11 cellular contexts compared by ENCODE assay signal in genomic region chr2:53751728-53752127, GRCh38. TPM values are rescaled to one million over a fixed set of nuclear protein-coding genes. Genes with fewer than 3 reads are reported as not detected.
A peak's percentile ranks its signal among the peaks of the same experiment; 100 is the strongest.
DNase-seq lines count a peak whose midpoint lies in the region; ATAC-seq, FAIRE-seq and TF ChIP-seq lines count a peak whose summit lies in the region.
"Had no signal": no experiment of that assay in that cellular context is flagged by ENCODE, and none has a peak within 500 bp of the region (broad histone marks: within the 10 kb centered on the region; RNA-seq: fewer than 3 reads in every experiment).

No MANE protein-coding gene starts in this region.

- in situ Hi-C loops in GM12878 (cut with MboI) = no loop called here

- RAD21 ChIA-PET in GM12878 (lab: Charles Lee; ENCODE audit: unreplicated experiment) = no interaction called here

- H3K4me3 ChIP-seq in GM12878 = no peak overlapping the region
- no peak overlapping the region for H3K4me3 ChIP-seq in endodermal cell (ENCODE audit: low read length)
- H3K4me3 ChIP-seq: testis had no signal

- H3K27me3 ChIP-seq in GM12878 (replicated peaks in 1 of 2; ENCODE audit: control insufficient read depth in 2 of 2, insufficient read depth in 2 of 2, low read length in 1 of 2) = no peaks in the 10 kb centered on the region
- no peaks in the 10 kb centered on the region for H3K27me3 ChIP-seq in endodermal cell (ENCODE audit: control insufficient read depth, insufficient read depth, low read length, poor library complexity, severe bottlenecking)
- H3K27me3 ChIP-seq: testis had no signal

- BruUV-seq in GM12878 (replicated peaks; lab: Mats Ljungman, UMichigan) = no TSS peak

- no peak for TF ChIP-seq EP300 in GM12878 (IDR thresholded peaks at IDR 0.05; ENCODE audit: borderline replicate concordance in 1 of 2, control insufficient read depth in 1 of 2, low read depth in 2 of 2, low read length in 2 of 2)

- H3K27me3 Mint-ChIP-seq in endodermal cell (ENCODE audit: insufficient read depth) = no peaks in the 10 kb centered on the region

- peaks cover 2% of the 10 kb centered on the region for H3K9me3 Mint-ChIP-seq in endodermal cell

- SMC1A ChIA-PET in GM12878 (lab: Charles Lee; ENCODE audit: uncharacterized antibody, unreplicated experiment) = interaction anchor here (1.0 to 3.0 kb wide), 3 partner anchors 8 to 32 kb away, joined by 3 to 14 read pairs (median 5); partner anchors contain the start of gene CHAC2

- TF ChIP-seq POLR2A in GM12892 (IDR thresholded peaks at IDR 0.05; ENCODE audit: low read depth, low read length) = no peak
- TF ChIP-seq POLR2A in GM12878 (IDR thresholded peaks at IDR 0.05; ENCODE audit: low read depth, low read length) = no peak

- peak overlapping the region; percentile 59; the same call in 1 of the 2 replicates for H3K4me2 ChIP-seq in GM12878 (ENCODE audit: control insufficient read depth, insufficient read depth)

- H3K9ac ChIP-seq in GM12878 (ENCODE audit: control insufficient read depth, insufficient read depth, low read length) (no peak overlapping the region), endodermal cell (ENCODE audit: extremely low read depth, low read length, poor library complexity, severe bottlenecking) (no peak overlapping the region)
- H3K9ac ChIP-seq: parathyroid adenoma had no signal

- H3K27ac ChIP-seq in GM12878 (ENCODE audit: control insufficient read depth, insufficient read depth) = peak overlapping the region; percentile 54; the same call in 1 of the 2 replicates
- H3K27ac ChIP-seq in endodermal cell (ENCODE audit: low read depth, low read length) = no peak overlapping the region
- H3K27ac ChIP-seq: parathyroid adenoma, testis had no signal

- intact Hi-C loops in GM12878 (cut with micrococcal nuclease; ENCODE audit: unreplicated experiment) = no loop called here

- H3K4me1 ChIP-seq in GM12878 (ENCODE audit: control insufficient read depth, insufficient read depth, low read length) (peaks cover 22% of the 10 kb centered on the region; the same call in 1 of the 2 replicates), endodermal cell (ENCODE audit: control insufficient read depth, insufficient read depth, low read length) (no peaks in the 10 kb centered on the region)
- H3K4me1 ChIP-seq: parathyroid adenoma, testis had no signal

- DNase-seq in GM12892 (ENCODE audit: insufficient read length) = no peak
- no peak for DNase-seq in GM12878 (ENCODE audit: low read depth, low spot score)
- DNase-seq in endodermal cell = no peak
- no peak for DNase-seq in GM19238 (ENCODE audit: insufficient read length, low spot score)
- DNase-seq in HK-2 (ENCODE audit: unreplicated experiment) = no peak
- DNase-seq in NCI-H1417 treated with DMSO at 0.1 percent for 48 hours (lab: John Stamatoyannopoulos, UW) = no peak
- DNase-seq: NCI-H1436, testis had no signal

- no peak overlapping the region for H3K4me3 Mint-ChIP-seq in endodermal cell

- no peak overlapping the region for H2AFZ ChIP-seq in GM12878 (ENCODE audit: control insufficient read depth, low read depth, low read length)
- H2AFZ ChIP-seq: parathyroid adenoma had no signal

- 0% methylated on average over 1 of the region's 1 CpG for WGBS in GM12878 (ENCODE audit: insufficient coverage, insufficient replicate concordance, low lambda C conversion rate, missing lambda C conversion rate)
- 89% methylated on average over 1 of the region's 1 CpG; no CpG with 5 or more reads in 1 of the 2 experiments for WGBS in endodermal cell (ENCODE audit: insufficient coverage in 1 of 2, insufficient read length in 1 of 2), 2 experiments

- no peak overlapping the region for H3K27ac Mint-ChIP-seq in endodermal cell

- H3K9me3 ChIP-seq in GM12878 (replicated peaks; ENCODE audit: control insufficient read depth, insufficient read depth, low read length) (no peaks in the 10 kb centered on the region), endodermal cell (ENCODE audit: control insufficient read depth, low read length) (no peaks in the 10 kb centered on the region)
- H3K9me3 ChIP-seq: testis had no signal

- POLR2A ChIA-PET in GM12878 (lab: Charles Lee) = interaction anchor here (0.8 kb wide), 1 partner anchor 16 kb away, joined by 3 read pairs; the partner anchor contains the start of gene CHAC2

- FAIRE-seq in GM12892 (lab: Jason Lieb, UNC) (peak; percentile 79), GM12878 (lab: Jason Lieb, UNC) (no peak)

- H4K20me1 ChIP-seq in GM12878 (ENCODE audit: control insufficient read depth, insufficient read depth) = no peaks in the 10 kb centered on the region

- H3K79me2 ChIP-seq in GM12878 (ENCODE audit: control insufficient read depth, insufficient read depth, low read length) = no peaks in the 10 kb centered on the region; the same call in 1 of the 2 replicates
- H3K79me2 ChIP-seq: parathyroid adenoma had no signal

- CTCF ChIA-PET in GM12878 (lab: Yijun Ruan, JAX) = interaction anchor here (1.2 kb wide), 1 partner anchor 10 kb away, joined by 4 read pairs; no protein-coding TSS in a partner anchor

- peak; percentile 85 for ATAC-seq in GM21381 (IDR thresholded peaks at IDR 0.05; ENCODE audit: unreplicated experiment)
- peak; percentile 90 for ATAC-seq in HG03175 (IDR thresholded peaks at IDR 0.05; ENCODE audit: unreplicated experiment)
- ATAC-seq in GM12878 = peak; percentile 94

- TF ChIP-seq RAD21 in GM12878 (IDR thresholded peaks at IDR 0.05; ENCODE audit: insufficient read depth, low read depth, low read length) = no peak

- H3K36me3 Mint-ChIP-seq in endodermal cell (ENCODE audit: low read depth) = peaks cover 35% of the 10 kb centered on the region

- TF ChIP-seq CTCF in GM12878 (IDR thresholded peaks at IDR 0.05 in 2 of 3, conservative IDR thresholded peaks at IDR 0.05 in 1 of 3; ENCODE audit: control insufficient read depth in 2 of 3, extremely low read depth in 1 of 3, insufficient read depth in 1 of 3, low read depth in 3 of 3, low read length in 3 of 3) (no peak), endodermal cell (conservative IDR thresholded peaks at IDR 0.05) (no peak)

- peaks cover 0 to 7% of the 10 kb centered on the region in 2 experiments; a peak in 1 of 4 replicates for H3K36me3 ChIP-seq in GM12878 (ENCODE audit: control insufficient read depth in 2 of 2, insufficient read depth in 2 of 2, low read length in 1 of 2)
- peaks cover 23% of the 10 kb centered on the region for H3K36me3 ChIP-seq in endodermal cell (ENCODE audit: control insufficient read depth, insufficient read depth, low read length)

- H3K4me1 Mint-ChIP-seq in endodermal cell = no peaks in the 10 kb centered on the region

RNA-seq across cellular contexts. Expression of gene CHAC2, which starts 15.9 kb away (rescaled TPM):
- 14.4 TPM for polyA plus RNA-seq in GM12892 (2012; ENCODE audit: missing spikeins)
- total RNA-seq in GM12878 (2013; cell fraction: nucleolus; rRNA removed) = 1.0 and 1.5 TPM in 2 replicates
- total RNA-seq in GM12878 (2014; rRNA removed) (13.5 and 16.5 TPM in 2 replicates), GM12878 (2014; rRNA removed; fragmentation: Illumina TruSeq; extraction: Trizol) (25.8 TPM in 2 replicates), GM12878 (2021) (14.1 and 16.0 TPM in 2 replicates), endodermal cell (1 to 10 TPM; 3.6 to 4.8 TPM)
- 5.6 TPM for polyA plus RNA-seq in GM12878 (2011; ENCODE audit: low read depth)
- polyA plus RNA-seq in GM12878 (2011; rRNA removed) (11.0 and 17.6 TPM in 2 replicates), GM12878 (2014; fragmentation: Illumina TruSeq; extraction: Trizol) (23.9 and 24.1 TPM in 2 replicates), GM12878 (2014; fragmentation: Nextera tagmentation; extraction: Ambion mirVana) (10 to 100 TPM; 37.8 to 50.8 TPM), GM12878 (2014; rRNA removed) (14.4 and 14.5 TPM in 2 replicates), GM12878 (2016; fragmentation: Nextera tagmentation; extraction: Ambion mirVana) (10 to 100 TPM; 60.2 to 67.6 TPM)
- polyA plus RNA-seq in GM12878 (2011; cell fraction: cytosol; rRNA removed) = 4.2 and 5.0 TPM in 2 replicates
- polyA plus RNA-seq in GM12878 (2011; cell fraction: nucleus; rRNA removed) = 2.5 and 2.9 TPM in 2 replicates
- polyA plus RNA-seq in GM12878 (2012) = 6.6 and 8.4 TPM in 2 replicates
- polyA minus RNA-seq in GM12878 (2011; rRNA and poly(A)+ RNA removed) = 1.6 TPM in 2 replicates
- 1.9 and 4.0 TPM in 2 replicates for polyA minus RNA-seq in GM12878 (2011; cell fraction: cytosol; rRNA and poly(A)+ RNA removed)
- 1.2 and 1.4 TPM in 2 replicates for polyA minus RNA-seq in GM12878 (2011; cell fraction: nucleus; rRNA and poly(A)+ RNA removed)
- 8.2 TPM for polyA plus RNA-seq in endodermal cell (2013, experiment 1 of 2)
- 8.8 TPM for polyA plus RNA-seq in endodermal cell (2013, experiment 2 of 2)

RNA-seq across cellular contexts. Expression of gene ASB3, which starts 35.0 kb away (rescaled TPM):
- 14.0 TPM for polyA plus RNA-seq in GM12892 (2012; ENCODE audit: missing spikeins)
- 64.9 and 68.6 TPM in 2 replicates for total RNA-seq in GM12878 (2013; cell fraction: nucleolus; rRNA removed)
- 21.9 and 24.8 TPM in 2 replicates for total RNA-seq in GM12878 (2014; rRNA removed)
- 22.3 and 23.3 TPM in 2 replicates for total RNA-seq in GM12878 (2014; rRNA removed; fragmentation: Illumina TruSeq; extraction: Trizol)
- total RNA-seq in GM12878 (2021) = 16.4 and 19.1 TPM in 2 replicates
- 10.3 TPM for polyA plus RNA-seq in GM12878 (2011; ENCODE audit: low read depth)
- polyA plus RNA-seq in GM12878 (2011; rRNA removed) = 30.9 and 39.6 TPM in 2 replicates
- polyA plus RNA-seq in GM12878 (2011; cell fraction: cytosol; rRNA removed) = 14.9 and 21.4 TPM in 2 replicates
- polyA plus RNA-seq in GM12878 (2011; cell fraction: nucleus; rRNA removed) = 31.7 and 38.6 TPM in 2 replicates
- polyA plus RNA-seq in GM12878 (2012) = 10.5 and 14.3 TPM in 2 replicates
- 17.1 and 22.3 TPM in 2 replicates for polyA plus RNA-seq in GM12878 (2014; fragmentation: Illumina TruSeq; extraction: Trizol)
- polyA plus RNA-seq in GM12878 (2014; fragmentation: Nextera tagmentation; extraction: Ambion mirVana) = 10 to 100 TPM; 19.9 to 25.6 TPM
- polyA plus RNA-seq in GM12878 (2014; rRNA removed) = 13.4 and 18.5 TPM in 2 replicates
- polyA plus RNA-seq in GM12878 (2016; fragmentation: Nextera tagmentation; extraction: Ambion mirVana) = 10 to 100 TPM; 29.3 to 30.2 TPM
- polyA minus RNA-seq in GM12878 (2011; rRNA and poly(A)+ RNA removed) = 35.2 and 37.8 TPM in 2 replicates
- polyA minus RNA-seq in GM12878 (2011; cell fraction: cytosol; rRNA and poly(A)+ RNA removed) = 8.8 and 12.9 TPM in 2 replicates
- 34.1 and 45.8 TPM in 2 replicates for polyA minus RNA-seq in GM12878 (2011; cell fraction: nucleus; rRNA and poly(A)+ RNA removed)
- 10 to 100 TPM; 37.9 to 40.3 TPM for total RNA-seq in endodermal cell
- 26.4 TPM for polyA plus RNA-seq in endodermal cell (2013, experiment 1 of 2)
- 23.3 TPM for polyA plus RNA-seq in endodermal cell (2013, experiment 2 of 2)

RNA-seq across cellular contexts. Expression of gene ERLEC1, which starts 35.1 kb away (rescaled TPM):
- 20.7 TPM for polyA plus RNA-seq in GM12892 (2012; ENCODE audit: missing spikeins)
- 22.7 and 24.1 TPM in 2 replicates for total RNA-seq in GM12878 (2013; cell fraction: nucleolus; rRNA removed)
- total RNA-seq in GM12878 (2014; rRNA removed) (31.8 and 34.2 TPM in 2 replicates), GM12878 (2014; rRNA removed; fragmentation: Illumina TruSeq; extraction: Trizol) (28.7 and 29.6 TPM in 2 replicates), GM12878 (2021) (22.5 TPM in 2 replicates), endodermal cell (10 to 100 TPM; 33.4 to 38.4 TPM)
- polyA plus RNA-seq in GM12878 (2011; ENCODE audit: low read depth) = 14.0 TPM
- polyA plus RNA-seq in GM12878 (2011; rRNA removed) (29.3 and 42.3 TPM in 2 replicates), GM12878 (2014; fragmentation: Illumina TruSeq; extraction: Trizol) (31.2 and 37.6 TPM in 2 replicates), GM12878 (2014; fragmentation: Nextera tagmentation; extraction: Ambion mirVana) (10 to 100 TPM; 14.1 to 22.3 TPM), GM12878 (2014; rRNA removed) (22.4 and 30.4 TPM in 2 replicates), GM12878 (2016; fragmentation: Nextera tagmentation; extraction: Ambion mirVana) (10 to 100 TPM; 47.8 to 52.2 TPM)
- 12.5 TPM in 2 replicates for polyA plus RNA-seq in GM12878 (2011; cell fraction: cytosol; rRNA removed)
- polyA plus RNA-seq in GM12878 (2011; cell fraction: nucleus; rRNA removed) = 8.4 and 9.6 TPM in 2 replicates
- polyA plus RNA-seq in GM12878 (2012) = 25.3 and 26.7 TPM in 2 replicates
- 7.5 and 12.1 TPM in 2 replicates for polyA minus RNA-seq in GM12878 (2011; rRNA and poly(A)+ RNA removed)
- polyA minus RNA-seq in GM12878 (2011; cell fraction: cytosol; rRNA and poly(A)+ RNA removed) = 4.0 and 6.8 TPM in 2 replicates
- 7.7 and 10.8 TPM in 2 replicates for polyA minus RNA-seq in GM12878 (2011; cell fraction: nucleus; rRNA and poly(A)+ RNA removed)
- 44.8 TPM for polyA plus RNA-seq in endodermal cell (2013, experiment 1 of 2)
- 45.3 TPM for polyA plus RNA-seq in endodermal cell (2013, experiment 2 of 2)
